In the genomic region with DNA sequence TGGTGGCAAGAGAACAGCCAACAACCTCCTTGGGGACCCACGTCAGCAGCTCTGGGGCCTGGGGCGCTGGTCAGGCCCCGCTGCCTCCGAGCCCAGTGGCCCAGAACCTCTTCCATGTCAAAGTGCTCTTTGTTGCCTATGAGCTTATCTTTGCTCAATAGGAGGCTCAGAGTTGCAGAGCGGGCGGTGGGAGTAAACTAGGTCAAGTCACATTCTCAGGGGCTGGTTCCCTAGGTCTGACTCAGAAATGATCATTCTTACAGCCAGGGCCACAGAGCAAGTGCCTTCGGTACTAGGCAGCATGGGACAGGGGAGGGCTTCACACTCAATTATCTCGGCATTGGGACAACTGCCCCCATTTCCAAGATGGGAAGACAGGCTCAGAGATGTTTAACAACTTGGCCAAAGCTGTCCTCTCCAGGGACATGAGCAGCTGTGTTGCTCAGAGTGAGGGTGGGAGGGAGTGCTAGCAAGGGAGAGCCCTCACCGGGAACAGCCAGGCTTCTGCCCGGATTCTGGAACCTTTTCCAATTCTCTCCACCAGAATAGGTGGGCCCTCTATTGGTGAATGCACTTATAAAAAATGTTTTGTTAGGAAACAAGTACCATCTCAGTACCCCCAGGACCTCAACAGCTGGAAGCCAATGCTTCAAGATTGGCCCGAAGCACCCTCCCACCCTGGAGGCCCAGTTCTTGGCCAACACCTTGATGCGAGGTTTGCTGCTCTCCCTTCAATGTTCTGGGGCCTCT, we compare ENCODE assay signal across 15 cellular contexts. TPM values are rescaled to one million over a fixed set of nuclear protein-coding genes. Genes with fewer than 3 reads are reported as not detected.
DNase-seq lines count a peak whose midpoint lies in the region; ATAC-seq and TF ChIP-seq lines count a peak whose summit lies in the region.
"Had no signal": no experiment of that assay in that cellular context is flagged by ENCODE, and none has a peak within 500 bp of the region (broad histone marks: within the 10 kb centered on the region; RNA-seq: fewer than 3 reads in every experiment).

No MANE protein-coding gene starts in this region.

- H3K4me1 Mint-ChIP-seq in activated naive CD4-positive, alpha-beta T cell treated with anti-CD3 and anti-CD28 coated beads, Interleukin-2, amount 10 ng/mL, durations not matched to agents 7 days and 5 days = peaks cover 4% of the 10 kb centered on the region
- H3K4me1 Mint-ChIP-seq in chondrocyte (ENCODE audit: low read depth) = peaks cover 14% of the 10 kb centered on the region
- H3K4me1 Mint-ChIP-seq in memory B cell = peaks cover 39% of the 10 kb centered on the region

- peaks cover 16% of the 10 kb centered on the region for H3K27me3 Mint-ChIP-seq in activated naive CD4-positive, alpha-beta T cell treated with anti-CD3 and anti-CD28 coated beads, Interleukin-2, amount 10 ng/mL, durations not matched to agents 7 days and 5 days
- H3K27me3 Mint-ChIP-seq in chondrocyte (ENCODE audit: low read depth) (no peaks in the 10 kb centered on the region), memory B cell (no peaks in the 10 kb centered on the region)

- H3K27ac Mint-ChIP-seq in activated naive CD4-positive, alpha-beta T cell treated with anti-CD3 and anti-CD28 coated beads, Interleukin-2, amount 10 ng/mL, durations not matched to agents 7 days and 5 days = no peak overlapping the region
- H3K27ac Mint-ChIP-seq in chondrocyte (ENCODE audit: unreplicated experiment) = no peak overlapping the region
- no peak overlapping the region for H3K27ac Mint-ChIP-seq in memory B cell
- H3K27ac Mint-ChIP-seq: activated naive CD4-positive, alpha-beta T cell treated with anti-CD3 and anti-CD28 coated beads for 36 hours had no signal

- H3K36me3 Mint-ChIP-seq in activated naive CD4-positive, alpha-beta T cell treated with anti-CD3 and anti-CD28 coated beads, Interleukin-2, amount 10 ng/mL, durations not matched to agents 7 days and 5 days = no peaks in the 10 kb centered on the region
- H3K36me3 Mint-ChIP-seq in chondrocyte (ENCODE audit: low read depth) (peaks cover 3% of the 10 kb centered on the region), memory B cell (no peaks in the 10 kb centered on the region)

- TF ChIP-seq CTCF in chondrocyte (IDR thresholded peaks at IDR 0.05) = no peak

- DNase-seq in activated naive CD4-positive, alpha-beta T cell treated with anti-CD3 and anti-CD28 coated beads, Interleukin-2, amount 10 ng/mL, durations not matched to agents 7 days and 5 days = peak; percentile 16
- no peak for DNase-seq in activated naive CD4-positive, alpha-beta T cell treated with anti-CD3 and anti-CD28 coated beads, Interleukin-2, amount 50 U/mL, for 16 hours
- DNase-seq in chondrocyte (ENCODE audit: low spot score) = peak; percentile 59
- no peak for DNase-seq in memory B cell (ENCODE audit: low spot score in 2 of 2)
- peak; percentile 40 to 69 for DNase-seq in aorta
- DNase-seq in pons (ENCODE audit: low spot score) = no peak
- no peak for DNase-seq in T-helper 2 cell
- DNase-seq in DMS 273 treated with DMSO at 0.1 percent for 48 hours (lab: John Stamatoyannopoulos, UW) = no peak
- DNase-seq: activated naive CD4-positive, alpha-beta T cell treated with anti-CD3 and anti-CD28 coated beads for 36 hours; NCI-H1694 had no signal

- H3K4me3 Mint-ChIP-seq in activated naive CD4-positive, alpha-beta T cell treated with anti-CD3 and anti-CD28 coated beads, Interleukin-2, amount 10 ng/mL, durations not matched to agents 7 days and 5 days = no peak overlapping the region
- no peak overlapping the region for H3K4me3 Mint-ChIP-seq in chondrocyte (ENCODE audit: unreplicated experiment)
- H3K4me3 Mint-ChIP-seq in memory B cell = no peak overlapping the region
- H3K4me3 Mint-ChIP-seq: activated naive CD4-positive, alpha-beta T cell treated with anti-CD3 and anti-CD28 coated beads for 36 hours had no signal

- peak; percentile 62 for ATAC-seq in memory B cell (ENCODE audit: low read depth)
- ATAC-seq in aorta (ENCODE audit: low FRiP score) = no peak
- ATAC-seq: A549 had no signal

- intact Hi-C loops in aorta (cut with DNase I) = no loop called here

- no peaks in the 10 kb centered on the region for H3K4me1 ChIP-seq in aorta (ENCODE audit: control insufficient read depth in 1 of 2, insufficient read depth in 2 of 2, low read length in 2 of 2)
- H3K4me1 ChIP-seq: A549, parathyroid adenoma had no signal

- H3K9me3 Mint-ChIP-seq in activated naive CD4-positive, alpha-beta T cell treated with anti-CD3 and anti-CD28 coated beads, Interleukin-2, amount 10 ng/mL, durations not matched to agents 7 days and 5 days = no peaks in the 10 kb centered on the region
- no peaks in the 10 kb centered on the region for H3K9me3 Mint-ChIP-seq in chondrocyte (ENCODE audit: low read depth)
- H3K9me3 Mint-ChIP-seq in memory B cell = no peaks in the 10 kb centered on the region
- H3K9me3 Mint-ChIP-seq: activated naive CD4-positive, alpha-beta T cell treated with anti-CD3 and anti-CD28 coated beads for 36 hours had no signal

- H3K9me3 ChIP-seq in aorta (ENCODE audit: control insufficient read depth, low read length) = no peaks in the 10 kb centered on the region
- H3K9me3 ChIP-seq: A549 had no signal

- no peaks in the 10 kb centered on the region for H3K27me3 ChIP-seq in aorta (ENCODE audit: control insufficient read depth in 1 of 2, insufficient read depth in 2 of 2, low read length in 1 of 2)

- H3K36me3 ChIP-seq in aorta (ENCODE audit: control insufficient read depth in 1 of 2, insufficient read depth in 2 of 2, low read length in 1 of 2) = peaks cover 0 to 2% of the 10 kb centered on the region in 2 donors

- H3K27ac ChIP-seq in aorta (ENCODE audit: low read depth in 1 of 2, low read length in 2 of 2) = no peak overlapping the region
- H3K27ac ChIP-seq: A549, parathyroid adenoma, VCaP had no signal

- WGBS in aorta, 2 donors = 64 to 70% methylated on average over 12 of the region's 12 CpGs

- H3K4me3 ChIP-seq in aorta (ENCODE audit: low read length in 2 of 2) = no peak overlapping the region
- H3K4me3 ChIP-seq: A549 had no signal

- CTCF ChIA-PET in activated naive CD4-positive, alpha-beta T cell treated with anti-CD3 and anti-CD28 coated beads, Interleukin-2, amount 10 ng/mL, durations not matched to agents 7 days and 5 days (lab: Charles Lee) = interaction anchor here (0.9 to 3.5 kb wide), 3 partner anchors 9 to 345 kb away, joined by 3 to 17 read pairs (median 6); no protein-coding TSS in a partner anchor

RNA-seq across cellular contexts. Expression of a gene that starts 11.9 kb away (rescaled TPM):
- total RNA-seq in chondrocyte (22.2 to 29.3 TPM (median 26.6 TPM) in 3 replicates), aorta (10 to 100 TPM; 38.1 to 45.9 TPM)
- polyA plus RNA-seq in aorta = 10 to 100 TPM in 1 of 2 donors, 1 to 10 TPM in 1; 3.9 to 56.6 TPM

RNA-seq across cellular contexts. Expression of a gene that starts 28.8 kb away (rescaled TPM):
- total RNA-seq in chondrocyte = not detected in 3 replicates
- not detected for total RNA-seq in aorta
- not detected for polyA plus RNA-seq in aorta
- total RNA-seq: activated naive CD4-positive, alpha-beta T cell treated with anti-CD3 and anti-CD28 coated beads for 36 hours; G401; kidney epithelial cell had no signal
- polyA plus RNA-seq: A549 had no signal

RNA-seq across cellular contexts. Expression of a gene that starts 55.4 kb away (rescaled TPM):
- total RNA-seq in chondrocyte = 69.8 to 72.8 TPM (median 70.0 TPM) in 3 replicates
- total RNA-seq in aorta = 10 to 100 TPM; 46.0 to 57.3 TPM
- 10 to 100 TPM; 23.1 to 36.1 TPM for polyA plus RNA-seq in aorta

Comparison
In these comparisons a context has a peak if more than half of its experiments do, and no peak if none do; other contexts are left out.
1. DNase-seq: peak in activated naive CD4-positive, alpha-beta T cell treated with anti-CD3 and anti-CD28 coated beads, Interleukin-2, amount 10 ng/mL, durations not matched to agents 7 days and 5 days (single experiment), chondrocyte (single experiment) and aorta (2 of 2); none in activated naive CD4-positive, alpha-beta T cell treated with anti-CD3 and anti-CD28 coated beads, Interleukin-2, amount 50 U/mL, for 16 hours (single experiment), memory B cell (0 of 2), pons (single experiment), T-helper 2 cell (0 of 5) and DMS 273 treated with DMSO at 0.1 percent for 48 hours (single experiment).